Comparison of ENCODE assay signal across 6 cellular contexts in genomic region chr10:36783400-36783799, GRCh38.
"Had no signal": no experiment of that assay in that cellular context is flagged by ENCODE, and none has a peak within 500 bp of the region (broad histone marks: within the 10 kb centered on the region; RNA-seq: fewer than 3 reads in every experiment).

No MANE protein-coding gene starts in this region.

- H3K4me3 ChIP-seq: GM23248 had no signal

- H3K36me3 Mint-ChIP-seq: IgD-negative memory B cell had no signal

- DNase-seq: GM23248, H9, HCEC 1CT had no signal

- ATAC-seq: HepG2 had no signal

- H3K27ac Mint-ChIP-seq: H9, IgD-negative memory B cell had no signal

- H3K4me3 Mint-ChIP-seq: H9, IgD-negative memory B cell had no signal

- H3K9me3 Mint-ChIP-seq: H9, IgD-negative memory B cell had no signal

- H3K4me1 Mint-ChIP-seq: IgD-negative memory B cell had no signal

- H2AFZ ChIP-seq: GM23248 had no signal

- H3K27ac ChIP-seq: GM23248, HL-60 had no signal

- H3K27me3 Mint-ChIP-seq: IgD-negative memory B cell had no signal

- H3K9ac ChIP-seq: GM23248 had no signal
